Comparison of ENCODE assay signal across 1 cellular context in the genomic region with DNA sequence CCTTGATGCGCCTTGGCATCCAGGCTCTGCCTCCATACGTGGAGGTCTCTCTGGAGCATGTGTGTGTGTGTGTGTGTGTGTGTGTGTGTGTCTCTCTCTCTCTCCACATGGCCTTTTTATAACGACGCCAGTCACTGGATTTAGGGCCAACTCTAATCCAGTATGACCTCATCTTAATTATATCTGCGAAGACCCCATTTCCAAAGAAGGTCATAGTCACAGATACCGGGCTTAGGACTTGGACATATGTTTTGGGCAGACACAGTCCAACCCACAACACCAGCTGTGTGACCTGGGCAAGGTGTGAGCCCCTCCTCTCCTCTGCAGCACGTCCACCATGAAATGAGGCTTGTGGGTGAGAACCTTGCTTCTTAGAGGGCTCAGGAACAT.
TF ChIP-seq lines count a peak whose summit lies in the region.

No MANE protein-coding gene starts in this region.

TF ChIP-seq in WTC11, 78 proteins besides CTCF, POLR2A, EP300 and RAD21 (continued from another document):
- no peak for TF ChIP-seq ZNF281 (CRISPR knock-in tag; IDR thresholded peaks at IDR 0.05)
- TF ChIP-seq TP53 (CRISPR knock-in tag; IDR thresholded peaks at IDR 0.05), result no peak
- no peak for TF ChIP-seq CREB1 (CRISPR knock-in tag; IDR thresholded peaks at IDR 0.05)
- TF ChIP-seq, protein P1, sequence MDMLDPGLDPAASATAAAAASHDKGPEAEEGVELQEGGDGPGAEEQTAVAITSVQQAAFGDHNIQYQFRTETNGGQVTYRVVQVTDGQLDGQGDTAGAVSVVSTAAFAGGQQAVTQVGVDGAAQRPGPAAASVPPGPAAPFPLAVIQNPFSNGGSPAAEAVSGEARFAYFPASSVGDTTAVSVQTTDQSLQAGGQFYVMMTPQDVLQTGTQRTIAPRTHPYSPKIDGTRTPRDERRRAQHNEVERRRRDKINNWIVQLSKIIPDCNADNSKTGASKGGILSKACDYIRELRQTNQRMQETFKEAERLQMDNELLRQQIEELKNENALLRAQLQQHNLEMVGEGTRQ (CRISPR knock-in tag; IDR thresholded peaks at IDR 0.05), result no peak
- no peak for TF ChIP-seq MAX (CRISPR knock-in tag; IDR thresholded peaks at IDR 0.05)
- TF ChIP-seq ZBTB21 (CRISPR knock-in tag; IDR thresholded peaks at IDR 0.05; ENCODE audit: borderline replicate concordance), result no peak
- no peak for TF ChIP-seq USF1 (CRISPR knock-in tag; IDR thresholded peaks at IDR 0.05)
- no peak for TF ChIP-seq FOXK1 (CRISPR knock-in tag; IDR thresholded peaks at IDR 0.05)
- TF ChIP-seq PRDM15 (CRISPR knock-in tag; IDR thresholded peaks at IDR 0.05), result no peak
- no peak for TF ChIP-seq TEAD4 (CRISPR knock-in tag; IDR thresholded peaks at IDR 0.05)
- TF ChIP-seq MLX (CRISPR knock-in tag; IDR thresholded peaks at IDR 0.05), result no peak
- TF ChIP-seq, protein P2, sequence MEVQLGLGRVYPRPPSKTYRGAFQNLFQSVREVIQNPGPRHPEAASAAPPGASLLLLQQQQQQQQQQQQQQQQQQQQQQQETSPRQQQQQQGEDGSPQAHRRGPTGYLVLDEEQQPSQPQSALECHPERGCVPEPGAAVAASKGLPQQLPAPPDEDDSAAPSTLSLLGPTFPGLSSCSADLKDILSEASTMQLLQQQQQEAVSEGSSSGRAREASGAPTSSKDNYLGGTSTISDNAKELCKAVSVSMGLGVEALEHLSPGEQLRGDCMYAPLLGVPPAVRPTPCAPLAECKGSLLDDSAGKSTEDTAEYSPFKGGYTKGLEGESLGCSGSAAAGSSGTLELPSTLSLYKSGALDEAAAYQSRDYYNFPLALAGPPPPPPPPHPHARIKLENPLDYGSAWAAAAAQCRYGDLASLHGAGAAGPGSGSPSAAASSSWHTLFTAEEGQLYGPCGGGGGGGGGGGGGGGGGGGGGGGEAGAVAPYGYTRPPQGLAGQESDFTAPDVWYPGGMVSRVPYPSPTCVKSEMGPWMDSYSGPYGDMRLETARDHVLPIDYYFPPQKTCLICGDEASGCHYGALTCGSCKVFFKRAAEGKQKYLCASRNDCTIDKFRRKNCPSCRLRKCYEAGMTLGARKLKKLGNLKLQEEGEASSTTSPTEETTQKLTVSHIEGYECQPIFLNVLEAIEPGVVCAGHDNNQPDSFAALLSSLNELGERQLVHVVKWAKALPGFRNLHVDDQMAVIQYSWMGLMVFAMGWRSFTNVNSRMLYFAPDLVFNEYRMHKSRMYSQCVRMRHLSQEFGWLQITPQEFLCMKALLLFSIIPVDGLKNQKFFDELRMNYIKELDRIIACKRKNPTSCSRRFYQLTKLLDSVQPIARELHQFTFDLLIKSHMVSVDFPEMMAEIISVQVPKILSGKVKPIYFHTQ (CRISPR knock-in tag; IDR thresholded peaks at IDR 0.05), result no peak
- TF ChIP-seq SOX15 (CRISPR knock-in tag; IDR thresholded peaks at IDR 0.05), result no peak
- TF ChIP-seq ZNF512 (CRISPR knock-in tag; IDR thresholded peaks at IDR 0.05; ENCODE audit: borderline replicate concordance), result no peak
- TF ChIP-seq, protein P3, sequence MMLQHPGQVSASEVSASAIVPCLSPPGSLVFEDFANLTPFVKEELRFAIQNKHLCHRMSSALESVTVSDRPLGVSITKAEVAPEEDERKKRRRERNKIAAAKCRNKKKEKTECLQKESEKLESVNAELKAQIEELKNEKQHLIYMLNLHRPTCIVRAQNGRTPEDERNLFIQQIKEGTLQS (CRISPR knock-in tag; conservative IDR thresholded peaks at IDR 0.05), result no peak
- no peak for TF ChIP-seq FOXP1 (CRISPR knock-in tag; IDR thresholded peaks at IDR 0.05; ENCODE audit: borderline replicate concordance)
TF ChIP-seq in WTC11: peak in this region for 0.
